ENCODE assay signal across 25 cellular contexts in genomic region chr5:106797996-106798395, GRCh38.
A peak's percentile ranks its signal among the peaks of the same experiment; 100 is the strongest.
DNase-seq lines count a peak whose midpoint lies in the region; ATAC-seq and TF ChIP-seq lines count a peak whose summit lies in the region.
"Had no signal": no experiment of that assay in that cellular context is flagged by ENCODE, and none has a peak within 500 bp of the region (broad histone marks: within the 10 kb centered on the region; RNA-seq: fewer than 3 reads in every experiment).

No MANE protein-coding gene starts in this region.

- intact Hi-C loops in A673 (cut with micrococcal nuclease; ENCODE audit: unreplicated experiment) (no loop called here), sciatic nerve (cut with DNase I) (no loop called here)

- H3K4me3 Mint-ChIP-seq in WTC11 = no peak overlapping the region
- H3K4me3 Mint-ChIP-seq: CD4-positive, CD25-positive, alpha-beta regulatory T cell had no signal

- H3K4me3 ChIP-seq in A673 (ENCODE audit: low read depth, low read length, poor library complexity, severe bottlenecking) = no peak overlapping the region
- no peak overlapping the region for H3K4me3 ChIP-seq in HUES48 (ENCODE audit: low read depth, low read length)
- H3K4me3 ChIP-seq: BLaER1, SJSA1 had no signal

- no peak overlapping the region for H3K9ac ChIP-seq in HUES48 (ENCODE audit: low read depth, low read length)
- H3K9ac ChIP-seq: BLaER1 had no signal

- no peaks in the 10 kb centered on the region for H3K36me3 Mint-ChIP-seq in WTC11
- H3K36me3 Mint-ChIP-seq: CD4-positive, CD25-positive, alpha-beta regulatory T cell had no signal

- 0 out of 2 replicates have a peak overlapping the region, but pooled peaks have one; percentile 47 for H3K27ac Mint-ChIP-seq in WTC11
- H3K27ac Mint-ChIP-seq: CD4-positive, CD25-positive, alpha-beta regulatory T cell had no signal

- H3K4me1 ChIP-seq in A673 (ENCODE audit: insufficient read depth, low read length, poor library complexity, severe bottlenecking) (peaks cover 13% of the 10 kb centered on the region), HUES48 (ENCODE audit: control insufficient read depth, insufficient read depth, low read length) (peaks cover 11% of the 10 kb centered on the region)
- H3K4me1 ChIP-seq: SJSA1 had no signal

- TF ChIP-seq CTCF in A673 (conservative IDR thresholded peaks at IDR 0.05; ENCODE audit: low read depth, low read length) (no peak), WTC11 (IDR thresholded peaks at IDR 0.05) (no peak)

- ATAC-seq in WTC11 (peak; percentile 74), sciatic nerve (no peak), GM18909 (IDR thresholded peaks at IDR 0.05; ENCODE audit: poor library complexity, unreplicated experiment) (no peak), GM21447 (IDR thresholded peaks at IDR 0.05; ENCODE audit: unreplicated experiment) (no peak)

- no peaks in the 10 kb centered on the region for H3K27me3 ChIP-seq in A673 (replicated peaks; ENCODE audit: insufficient read depth, low read depth, low read length, poor library complexity)
- H3K27me3 ChIP-seq in HUES48 (ENCODE audit: control insufficient read depth, insufficient read depth, low read length) = no peaks in the 10 kb centered on the region
- H3K27me3 ChIP-seq: BLaER1, SJSA1 had no signal

- BruUV-seq in A673 (replicated peaks; lab: Mats Ljungman, UMichigan) = no TSS peak

- no peaks in the 10 kb centered on the region for H3K9me3 Mint-ChIP-seq in WTC11

- POLR2A ChIA-PET in A673 (lab: Charles Lee; ENCODE audit: low non-redundant PET) = no interaction called here
- POLR2A ChIA-PET in WTC11 (lab: Charles Lee) = no interaction called here

- H3K4me1 Mint-ChIP-seq in WTC11 = peaks cover 9% of the 10 kb centered on the region
- H3K4me1 Mint-ChIP-seq: CD4-positive, CD25-positive, alpha-beta regulatory T cell had no signal

- H3K9me3 ChIP-seq in A673 (ENCODE audit: low read depth, low read length, poor library complexity, severe bottlenecking) (no peaks in the 10 kb centered on the region), HUES48 (ENCODE audit: control insufficient read depth, insufficient read depth, low read length) (no peaks in the 10 kb centered on the region)
- H3K9me3 ChIP-seq: BLaER1, SJSA1 had no signal

- CTCF ChIA-PET in A673 (lab: Charles Lee) (no interaction called here), WTC11 (lab: Charles Lee) (no interaction called here)

- H3K36me3 ChIP-seq in A673 (ENCODE audit: insufficient read depth, low read length, poor library complexity, severe bottlenecking) (no peaks in the 10 kb centered on the region), HUES48 (ENCODE audit: control insufficient read depth, insufficient read depth, low read length) (no peaks in the 10 kb centered on the region)
- H3K36me3 ChIP-seq: BLaER1, SJSA1 had no signal

- H3K27ac ChIP-seq in A673 (ENCODE audit: low read depth, low read length, poor library complexity, severe bottlenecking) = no peak overlapping the region
- peak overlapping the region; percentile 74 for H3K27ac ChIP-seq in HUES48 (ENCODE audit: low read depth, low read length)
- H3K27ac ChIP-seq: BLaER1, HL-60, SJSA1 had no signal

- H3K27me3 Mint-ChIP-seq in WTC11 (ENCODE audit: low read depth) = no peaks in the 10 kb centered on the region
- H3K27me3 Mint-ChIP-seq: CD4-positive, CD25-positive, alpha-beta regulatory T cell had no signal

- DNase-seq in A673 (ENCODE audit: low spot score) (peak; percentile 28), WTC11 (ENCODE audit: low spot score) (no peak), iPS-NIHi11 (ENCODE audit: low spot score) (peak; percentile 20), sciatic nerve (ENCODE audit: low spot score) (no peak), Ammon's horn (ENCODE audit: low spot score) (no peak)
- DNase-seq: 8988T; CD4-positive, CD25-positive, alpha-beta regulatory T cell; DMS53; H7; NCI-H1092; NCI-H1417 treated with DMSO at 0.1 percent for 48 hours; NCI-H1694 treated with DMSO at 0.1 percent for 48 hours; NCI-H2081; NCI-H2171; NCI-H226; NCI-H510A; NK-92 treated with Interleukin-12 subunit alpha and Interleukin-12 subunit beta, amount 100 ng/mL, for 24 hours; Right ventricle myocardium superior; RPMI8226 had no signal

TF ChIP-seq in WTC11, 78 proteins besides CTCF, POLR2A, EP300 and RAD21:
- TF ChIP-seq ZNF232 (CRISPR knock-in tag; IDR thresholded peaks at IDR 0.05) = no peak
- no peak for TF ChIP-seq IRF2 (CRISPR knock-in tag; IDR thresholded peaks at IDR 0.05; ENCODE audit: borderline replicate concordance, low read depth)
- TF ChIP-seq MYBL2 (CRISPR knock-in tag; IDR thresholded peaks at IDR 0.05) = no peak
- no peak for TF ChIP-seq ZNF281 (CRISPR knock-in tag; IDR thresholded peaks at IDR 0.05)

Comparison
In these comparisons a context has a peak if more than half of its experiments do, and no peak if none do; other contexts are left out.
1. DNase-seq: peak in A673 (single experiment) and iPS-NIHi11 (single experiment); none in WTC11 (single experiment), sciatic nerve (single experiment) and Ammon's horn (single experiment).